3 cellular contexts compared by ENCODE assay signal in genomic region chr10:32229170-32229569, GRCh38.
"Had no signal": no experiment of that assay in that cellular context is flagged by ENCODE, and none has a peak within 500 bp of the region (broad histone marks: within the 10 kb centered on the region; RNA-seq: fewer than 3 reads in every experiment).

No MANE protein-coding gene starts in this region.

- DNase-seq: GDM1, GF-D8 had no signal

- ATAC-seq: GM12878 had no signal

- H3K4me3 ChIP-seq: GM12878 had no signal
